ENCODE assay signal across 1 cellular context in the genomic region with DNA sequence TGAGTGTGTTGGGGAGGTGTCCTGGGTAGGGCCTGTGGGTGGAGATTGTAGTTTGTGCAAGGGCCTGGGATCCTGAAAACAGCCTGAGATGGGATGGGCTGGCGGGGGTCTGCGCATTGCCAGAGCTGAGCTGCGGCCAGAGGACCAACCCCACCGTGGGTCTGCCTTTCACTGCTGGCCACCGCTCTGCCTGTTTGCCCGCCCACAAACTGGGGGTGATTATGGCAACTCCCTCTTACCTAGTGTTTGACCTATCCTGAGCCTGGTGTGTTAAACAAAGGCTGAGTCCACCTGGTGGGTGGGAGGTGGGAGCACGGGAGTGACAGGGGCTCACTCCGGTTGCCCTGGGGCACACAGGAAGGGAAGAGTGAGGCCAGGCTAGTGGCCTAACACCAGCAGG.
TF ChIP-seq lines count a peak whose summit lies in the region.

No MANE protein-coding gene starts in this region.

TF ChIP-seq in H1, 55 proteins besides CTCF, POLR2A, EP300 and RAD21:
- TF ChIP-seq SP2 (IDR thresholded peaks at IDR 0.05; ENCODE audit: low read length) (no peak), CEBPB (IDR thresholded peaks at IDR 0.05; ENCODE audit: low read depth, low read length) (no peak), HDAC2 (IDR thresholded peaks at IDR 0.05; ENCODE audit: borderline replicate concordance in 1 of 2, low read depth in 2 of 2, low read length in 2 of 2) (no peak), TCF12 (IDR thresholded peaks at IDR 0.05; ENCODE audit: low read depth, low read length) (no peak), TAF1 (IDR thresholded peaks at IDR 0.05; ENCODE audit: low read depth, low read length) (no peak), RFX5 (IDR thresholded peaks at IDR 0.05; ENCODE audit: borderline replicate concordance, low read depth, low read length) (no peak), SRF (IDR thresholded peaks at IDR 0.05; ENCODE audit: low read depth, low read length) (no peak), TEAD4 (IDR thresholded peaks at IDR 0.05; ENCODE audit: low read depth, low read length) (no peak), GTF2F1 (IDR thresholded peaks at IDR 0.05; ENCODE audit: borderline replicate concordance, low read depth, low read length) (no peak), SIRT6 (IDR thresholded peaks at IDR 0.05; ENCODE audit: low read length) (no peak), CHD2 (IDR thresholded peaks at IDR 0.05; ENCODE audit: low read length) (no peak), FOSL1 (IDR thresholded peaks at IDR 0.05; ENCODE audit: insufficient read depth, low read depth, low read length) (no peak), E2F6 (IDR thresholded peaks at IDR 0.05) (no peak)
- TF ChIP-seq, protein P1, sequence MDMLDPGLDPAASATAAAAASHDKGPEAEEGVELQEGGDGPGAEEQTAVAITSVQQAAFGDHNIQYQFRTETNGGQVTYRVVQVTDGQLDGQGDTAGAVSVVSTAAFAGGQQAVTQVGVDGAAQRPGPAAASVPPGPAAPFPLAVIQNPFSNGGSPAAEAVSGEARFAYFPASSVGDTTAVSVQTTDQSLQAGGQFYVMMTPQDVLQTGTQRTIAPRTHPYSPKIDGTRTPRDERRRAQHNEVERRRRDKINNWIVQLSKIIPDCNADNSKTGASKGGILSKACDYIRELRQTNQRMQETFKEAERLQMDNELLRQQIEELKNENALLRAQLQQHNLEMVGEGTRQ (IDR thresholded peaks at IDR 0.05; ENCODE audit: low read length): no peak
